In the genomic region with DNA sequence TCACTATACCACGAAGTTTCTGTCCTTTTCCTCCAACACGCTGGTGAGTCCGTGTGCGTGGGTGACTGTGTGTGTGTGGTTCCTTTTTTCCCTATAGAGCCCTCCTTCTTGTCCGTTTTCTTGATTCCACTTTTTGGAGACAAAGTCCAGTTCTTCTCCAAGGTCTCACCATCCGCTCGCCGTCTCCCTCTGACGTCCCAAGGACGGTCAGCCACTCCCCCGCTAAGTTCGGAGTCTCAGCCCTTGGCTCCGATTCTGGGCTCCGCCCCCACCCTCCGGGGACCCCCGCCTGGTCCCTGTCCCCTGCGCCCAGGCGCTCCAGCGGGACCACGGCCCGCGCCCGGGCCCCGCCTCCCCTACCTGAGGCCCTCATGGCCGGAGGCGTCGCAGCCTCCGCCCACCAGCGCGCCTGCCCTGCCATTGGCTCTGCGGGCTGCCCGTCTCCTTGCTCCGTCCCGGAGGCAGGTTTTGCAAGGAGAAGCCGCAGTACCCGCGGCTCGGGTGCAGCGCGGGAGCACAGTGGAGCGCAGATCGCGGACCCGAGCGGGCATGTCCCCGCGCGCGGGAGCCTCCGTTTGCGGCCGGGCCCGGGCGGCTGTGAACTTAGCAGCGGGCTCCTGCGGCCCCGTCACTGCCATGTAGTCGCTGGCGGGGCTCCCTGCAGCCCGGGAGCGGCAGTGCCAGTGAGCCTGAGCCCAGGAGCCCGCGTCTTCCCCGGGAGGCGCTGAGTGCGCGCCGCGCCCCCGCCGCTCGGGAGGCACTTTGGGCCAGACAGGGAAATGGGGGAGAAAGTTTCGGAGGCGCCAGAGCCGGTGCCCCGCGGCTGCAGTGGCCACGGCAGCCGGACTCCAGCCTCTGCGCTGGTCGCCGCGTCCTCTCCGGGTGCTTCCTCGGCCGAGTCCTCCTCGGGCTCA, we compare ENCODE assay signal across 1 cellular context.
TF ChIP-seq lines count a peak whose summit lies in the region.

Gene MAST4, plus strand, starts transcription at position 517 of the 914 bp plus-strand sequence. Its CDS starts 263 bp downstream, at position 780.

TF ChIP-seq in HepG2, 621 proteins besides CTCF, POLR2A, EP300 and RAD21 (continued from another document and continues in another):
- TF ChIP-seq KDM6A (CRISPR knock-in tag; IDR thresholded peaks at IDR 0.05; ENCODE audit: low read depth) (no peak), FOSL2 (CRISPR knock-in tag; IDR thresholded peaks at IDR 0.05) (no peak; the same call in 1 of the 2 replicates), RNF2 (conservative IDR thresholded peaks at IDR 0.05; ENCODE audit: low read depth) (0 out of 2 replicates have a peak, but pooled peaks have one; percentile 24), MXD3 (CRISPR knock-in tag; IDR thresholded peaks at IDR 0.05) (peak; percentile 38; the same call in 1 of the 2 replicates), RARA (CRISPR knock-in tag; IDR thresholded peaks at IDR 0.05) (no peak), STAT5B (CRISPR knock-in tag; IDR thresholded peaks at IDR 0.05) (no peak), ERF (CRISPR knock-in tag; IDR thresholded peaks at IDR 0.05) (no peak), PAX8 (CRISPR knock-in tag; IDR thresholded peaks at IDR 0.05; ENCODE audit: borderline replicate concordance) (no peak), SATB2 (CRISPR knock-in tag; IDR thresholded peaks at IDR 0.05) (no peak), NFE2L1 (CRISPR knock-in tag; IDR thresholded peaks at IDR 0.05; ENCODE audit: borderline replicate concordance) (no peak), ZNF407 (CRISPR knock-in tag; IDR thresholded peaks at IDR 0.05; ENCODE audit: not compliant biosample characterization) (peak; percentile 37), FOXM1 (CRISPR knock-in tag; IDR thresholded peaks at IDR 0.05) (no peak), ZNF678 (CRISPR knock-in tag; IDR thresholded peaks at IDR 0.05) (no peak), TRIM22 (IDR thresholded peaks at IDR 0.05) (no peak), ZBTB20 (CRISPR knock-in tag; IDR thresholded peaks at IDR 0.05; ENCODE audit: borderline replicate concordance, low read depth) (no peak), KDM5B (CRISPR knock-in tag; IDR thresholded peaks at IDR 0.05; ENCODE audit: borderline replicate concordance) (peak; percentile 56; the same call in 1 of the 2 replicates), YY1 (IDR thresholded peaks at IDR 0.05; ENCODE audit: insufficient read depth, insufficient replicate concordance, low read depth, low read length) (peak; percentile 44), ZNF318 (CRISPR knock-in tag; IDR thresholded peaks at IDR 0.05) (no peak), ZNF558 (CRISPR knock-in tag; IDR thresholded peaks at IDR 0.05; ENCODE audit: borderline replicate concordance) (no peak)
- TF ChIP-seq, protein P1, sequence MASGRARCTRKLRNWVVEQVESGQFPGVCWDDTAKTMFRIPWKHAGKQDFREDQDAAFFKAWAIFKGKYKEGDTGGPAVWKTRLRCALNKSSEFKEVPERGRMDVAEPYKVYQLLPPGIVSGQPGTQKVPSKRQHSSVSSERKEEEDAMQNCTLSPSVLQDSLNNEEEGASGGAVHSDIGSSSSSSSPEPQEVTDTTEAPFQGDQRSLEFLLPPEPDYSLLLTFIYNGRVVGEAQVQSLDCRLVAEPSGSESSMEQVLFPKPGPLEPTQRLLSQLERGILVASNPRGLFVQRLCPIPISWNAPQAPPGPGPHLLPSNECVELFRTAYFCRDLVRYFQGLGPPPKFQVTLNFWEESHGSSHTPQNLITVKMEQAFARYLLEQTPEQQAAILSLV (CRISPR knock-in tag; IDR thresholded peaks at IDR 0.05; ENCODE audit: borderline replicate concordance) = no peak
- TF ChIP-seq, protein P2, sequence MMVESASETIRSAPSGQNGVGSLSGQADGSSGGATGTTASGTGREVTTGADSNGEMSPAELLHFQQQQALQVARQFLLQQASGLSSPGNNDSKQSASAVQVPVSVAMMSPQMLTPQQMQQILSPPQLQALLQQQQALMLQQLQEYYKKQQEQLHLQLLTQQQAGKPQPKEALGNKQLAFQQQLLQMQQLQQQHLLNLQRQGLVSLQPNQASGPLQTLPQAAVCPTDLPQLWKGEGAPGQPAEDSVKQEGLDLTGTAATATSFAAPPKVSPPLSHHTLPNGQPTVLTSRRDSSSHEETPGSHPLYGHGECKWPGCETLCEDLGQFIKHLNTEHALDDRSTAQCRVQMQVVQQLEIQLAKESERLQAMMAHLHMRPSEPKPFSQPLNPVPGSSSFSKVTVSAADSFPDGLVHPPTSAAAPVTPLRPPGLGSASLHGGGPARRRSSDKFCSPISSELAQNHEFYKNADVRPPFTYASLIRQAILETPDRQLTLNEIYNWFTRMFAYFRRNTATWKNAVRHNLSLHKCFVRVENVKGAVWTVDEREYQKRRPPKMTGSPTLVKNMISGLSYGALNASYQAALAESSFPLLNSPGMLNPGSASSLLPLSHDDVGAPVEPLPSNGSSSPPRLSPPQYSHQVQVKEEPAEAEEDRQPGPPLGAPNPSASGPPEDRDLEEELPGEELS (CRISPR knock-in tag; IDR thresholded peaks at IDR 0.05) = no peak
